In the genomic region with DNA sequence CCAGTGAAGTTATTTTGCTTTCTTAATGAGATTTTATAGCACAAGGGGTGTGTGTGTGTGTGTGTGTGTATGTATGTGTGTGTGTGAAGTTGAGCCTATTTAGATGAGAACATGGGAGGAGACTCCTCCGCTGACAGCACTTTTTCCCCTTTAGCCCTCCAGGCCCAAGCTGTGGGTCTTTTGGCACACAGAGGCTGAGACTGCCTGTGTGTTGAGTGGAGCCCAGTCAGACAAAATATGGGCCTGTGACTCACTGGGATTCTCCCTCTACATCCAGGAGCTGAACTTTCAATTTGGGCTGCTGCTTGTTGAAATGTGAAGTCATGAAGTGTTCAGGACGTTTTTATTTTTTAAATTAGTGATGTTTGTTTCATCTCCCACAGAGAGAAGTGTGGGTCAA, we compare ENCODE assay signal across 1 cellular context.
TF ChIP-seq lines count a peak whose summit lies in the region.

No MANE protein-coding gene starts in this region.

TF ChIP-seq in GM23338, 12 proteins besides CTCF, POLR2A, EP300 and RAD21:
- no peak for TF ChIP-seq ZNF114 (CRISPR knock-in tag; IDR thresholded peaks at IDR 0.05)
- no peak for TF ChIP-seq EZH2 (IDR thresholded peaks at IDR 0.05; ENCODE audit: low read depth, unreplicated experiment)
- no peak for TF ChIP-seq NANOG (IDR thresholded peaks at IDR 0.05; ENCODE audit: borderline replicate concordance)
- no peak for TF ChIP-seq JUNB (IDR thresholded peaks at IDR 0.05; ENCODE audit: unreplicated experiment)
- no peak for TF ChIP-seq EZH2phosphoT487 (IDR thresholded peaks at IDR 0.05; ENCODE audit: unreplicated experiment)
- TF ChIP-seq CREB1 (CRISPR knock-in tag; IDR thresholded peaks at IDR 0.05; ENCODE audit: low read depth): no peak
- TF ChIP-seq ZNF331 (CRISPR knock-in tag; IDR thresholded peaks at IDR 0.05; ENCODE audit: low read depth): no peak
- no peak for TF ChIP-seq POLR2AphosphoS5 (IDR thresholded peaks at IDR 0.05; ENCODE audit: low read depth)
- TF ChIP-seq, protein P1, sequence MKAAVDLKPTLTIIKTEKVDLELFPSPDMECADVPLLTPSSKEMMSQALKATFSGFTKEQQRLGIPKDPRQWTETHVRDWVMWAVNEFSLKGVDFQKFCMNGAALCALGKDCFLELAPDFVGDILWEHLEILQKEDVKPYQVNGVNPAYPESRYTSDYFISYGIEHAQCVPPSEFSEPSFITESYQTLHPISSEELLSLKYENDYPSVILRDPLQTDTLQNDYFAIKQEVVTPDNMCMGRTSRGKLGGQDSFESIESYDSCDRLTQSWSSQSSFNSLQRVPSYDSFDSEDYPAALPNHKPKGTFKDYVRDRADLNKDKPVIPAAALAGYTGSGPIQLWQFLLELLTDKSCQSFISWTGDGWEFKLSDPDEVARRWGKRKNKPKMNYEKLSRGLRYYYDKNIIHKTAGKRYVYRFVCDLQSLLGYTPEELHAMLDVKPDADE (IDR thresholded peaks at IDR 0.05): no peak
- TF ChIP-seq, protein P2, sequence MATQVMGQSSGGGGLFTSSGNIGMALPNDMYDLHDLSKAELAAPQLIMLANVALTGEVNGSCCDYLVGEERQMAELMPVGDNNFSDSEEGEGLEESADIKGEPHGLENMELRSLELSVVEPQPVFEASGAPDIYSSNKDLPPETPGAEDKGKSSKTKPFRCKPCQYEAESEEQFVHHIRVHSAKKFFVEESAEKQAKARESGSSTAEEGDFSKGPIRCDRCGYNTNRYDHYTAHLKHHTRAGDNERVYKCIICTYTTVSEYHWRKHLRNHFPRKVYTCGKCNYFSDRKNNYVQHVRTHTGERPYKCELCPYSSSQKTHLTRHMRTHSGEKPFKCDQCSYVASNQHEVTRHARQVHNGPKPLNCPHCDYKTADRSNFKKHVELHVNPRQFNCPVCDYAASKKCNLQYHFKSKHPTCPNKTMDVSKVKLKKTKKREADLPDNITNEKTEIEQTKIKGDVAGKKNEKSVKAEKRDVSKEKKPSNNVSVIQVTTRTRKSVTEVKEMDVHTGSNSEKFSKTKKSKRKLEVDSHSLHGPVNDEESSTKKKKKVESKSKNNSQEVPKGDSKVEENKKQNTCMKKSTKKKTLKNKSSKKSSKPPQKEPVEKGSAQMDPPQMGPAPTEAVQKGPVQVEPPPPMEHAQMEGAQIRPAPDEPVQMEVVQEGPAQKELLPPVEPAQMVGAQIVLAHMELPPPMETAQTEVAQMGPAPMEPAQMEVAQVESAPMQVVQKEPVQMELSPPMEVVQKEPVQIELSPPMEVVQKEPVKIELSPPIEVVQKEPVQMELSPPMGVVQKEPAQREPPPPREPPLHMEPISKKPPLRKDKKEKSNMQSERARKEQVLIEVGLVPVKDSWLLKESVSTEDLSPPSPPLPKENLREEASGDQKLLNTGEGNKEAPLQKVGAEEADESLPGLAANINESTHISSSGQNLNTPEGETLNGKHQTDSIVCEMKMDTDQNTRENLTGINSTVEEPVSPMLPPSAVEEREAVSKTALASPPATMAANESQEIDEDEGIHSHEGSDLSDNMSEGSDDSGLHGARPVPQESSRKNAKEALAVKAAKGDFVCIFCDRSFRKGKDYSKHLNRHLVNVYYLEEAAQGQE (IDR thresholded peaks at IDR 0.05; ENCODE audit: unreplicated experiment): no peak
- no peak for TF ChIP-seq STAT1 (IDR thresholded peaks at IDR 0.05; ENCODE audit: unreplicated experiment)
- TF ChIP-seq, protein P3, sequence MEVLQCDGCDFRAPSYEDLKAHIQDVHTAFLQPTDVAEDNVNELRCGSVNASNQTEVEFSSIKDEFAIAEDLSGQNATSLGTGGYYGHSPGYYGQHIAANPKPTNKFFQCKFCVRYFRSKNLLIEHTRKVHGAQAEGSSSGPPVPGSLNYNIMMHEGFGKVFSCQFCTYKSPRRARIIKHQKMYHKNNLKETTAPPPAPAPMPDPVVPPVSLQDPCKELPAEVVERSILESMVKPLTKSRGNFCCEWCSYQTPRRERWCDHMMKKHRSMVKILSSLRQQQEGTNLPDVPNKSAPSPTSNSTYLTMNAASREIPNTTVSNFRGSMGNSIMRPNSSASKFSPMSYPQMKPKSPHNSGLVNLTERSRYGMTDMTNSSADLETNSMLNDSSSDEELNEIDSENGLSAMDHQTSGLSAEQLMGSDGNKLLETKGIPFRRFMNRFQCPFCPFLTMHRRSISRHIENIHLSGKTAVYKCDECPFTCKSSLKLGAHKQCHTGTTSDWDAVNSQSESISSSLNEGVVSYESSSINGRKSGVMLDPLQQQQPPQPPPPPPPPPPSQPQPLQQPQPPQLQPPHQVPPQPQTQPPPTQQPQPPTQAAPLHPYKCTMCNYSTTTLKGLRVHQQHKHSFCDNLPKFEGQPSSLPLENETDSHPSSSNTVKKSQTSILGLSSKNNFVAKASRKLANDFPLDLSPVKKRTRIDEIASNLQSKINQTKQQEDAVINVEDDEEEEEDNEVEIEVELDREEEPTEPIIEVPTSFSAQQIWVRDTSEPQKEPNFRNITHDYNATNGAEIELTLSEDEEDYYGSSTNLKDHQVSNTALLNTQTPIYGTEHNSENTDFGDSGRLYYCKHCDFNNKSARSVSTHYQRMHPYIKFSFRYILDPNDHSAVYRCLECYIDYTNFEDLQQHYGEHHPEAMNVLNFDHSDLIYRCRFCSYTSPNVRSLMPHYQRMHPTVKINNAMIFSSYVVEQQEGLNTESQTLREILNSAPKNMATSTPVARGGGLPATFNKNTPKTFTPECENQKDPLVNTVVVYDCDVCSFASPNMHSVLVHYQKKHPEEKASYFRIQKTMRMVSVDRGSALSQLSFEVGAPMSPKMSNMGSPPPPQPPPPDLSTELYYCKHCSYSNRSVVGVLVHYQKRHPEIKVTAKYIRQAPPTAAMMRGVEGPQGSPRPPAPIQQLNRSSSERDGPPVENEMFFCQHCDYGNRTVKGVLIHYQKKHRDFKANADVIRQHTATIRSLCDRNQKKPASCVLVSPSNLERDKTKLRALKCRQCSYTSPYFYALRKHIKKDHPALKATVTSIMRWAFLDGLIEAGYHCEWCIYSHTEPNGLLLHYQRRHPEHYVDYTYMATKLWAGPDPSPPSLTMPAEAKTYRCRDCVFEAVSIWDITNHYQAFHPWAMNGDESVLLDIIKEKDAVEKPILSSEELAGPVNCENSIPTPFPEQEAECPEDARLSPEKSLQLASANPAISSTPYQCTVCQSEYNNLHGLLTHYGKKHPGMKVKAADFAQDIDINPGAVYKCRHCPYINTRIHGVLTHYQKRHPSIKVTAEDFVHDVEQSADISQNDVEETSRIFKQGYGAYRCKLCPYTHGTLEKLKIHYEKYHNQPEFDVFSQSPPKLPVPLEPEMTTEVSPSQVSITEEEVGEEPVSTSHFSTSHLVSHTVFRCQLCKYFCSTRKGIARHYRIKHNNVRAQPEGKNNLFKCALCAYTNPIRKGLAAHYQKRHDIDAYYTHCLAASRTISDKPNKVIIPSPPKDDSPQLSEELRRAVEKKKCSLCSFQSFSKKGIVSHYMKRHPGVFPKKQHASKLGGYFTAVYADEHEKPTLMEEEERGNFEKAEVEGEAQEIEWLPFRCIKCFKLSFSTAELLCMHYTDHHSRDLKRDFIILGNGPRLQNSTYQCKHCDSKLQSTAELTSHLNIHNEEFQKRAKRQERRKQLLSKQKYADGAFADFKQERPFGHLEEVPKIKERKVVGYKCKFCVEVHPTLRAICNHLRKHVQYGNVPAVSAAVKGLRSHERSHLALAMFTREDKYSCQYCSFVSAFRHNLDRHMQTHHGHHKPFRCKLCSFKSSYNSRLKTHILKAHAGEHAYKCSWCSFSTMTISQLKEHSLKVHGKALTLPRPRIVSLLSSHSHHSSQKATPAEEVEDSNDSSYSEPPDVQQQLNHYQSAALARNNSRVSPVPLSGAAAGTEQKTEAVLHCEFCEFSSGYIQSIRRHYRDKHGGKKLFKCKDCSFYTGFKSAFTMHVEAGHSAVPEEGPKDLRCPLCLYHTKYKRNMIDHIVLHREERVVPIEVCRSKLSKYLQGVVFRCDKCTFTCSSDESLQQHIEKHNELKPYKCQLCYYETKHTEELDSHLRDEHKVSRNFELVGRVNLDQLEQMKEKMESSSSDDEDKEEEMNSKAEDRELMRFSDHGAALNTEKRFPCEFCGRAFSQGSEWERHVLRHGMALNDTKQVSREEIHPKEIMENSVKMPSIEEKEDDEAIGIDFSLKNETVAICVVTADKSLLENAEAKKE (CRISPR knock-in tag; IDR thresholded peaks at IDR 0.05): no peak
TF ChIP-seq in GM23338: peak in this region for 0.
